In the genomic region with DNA sequence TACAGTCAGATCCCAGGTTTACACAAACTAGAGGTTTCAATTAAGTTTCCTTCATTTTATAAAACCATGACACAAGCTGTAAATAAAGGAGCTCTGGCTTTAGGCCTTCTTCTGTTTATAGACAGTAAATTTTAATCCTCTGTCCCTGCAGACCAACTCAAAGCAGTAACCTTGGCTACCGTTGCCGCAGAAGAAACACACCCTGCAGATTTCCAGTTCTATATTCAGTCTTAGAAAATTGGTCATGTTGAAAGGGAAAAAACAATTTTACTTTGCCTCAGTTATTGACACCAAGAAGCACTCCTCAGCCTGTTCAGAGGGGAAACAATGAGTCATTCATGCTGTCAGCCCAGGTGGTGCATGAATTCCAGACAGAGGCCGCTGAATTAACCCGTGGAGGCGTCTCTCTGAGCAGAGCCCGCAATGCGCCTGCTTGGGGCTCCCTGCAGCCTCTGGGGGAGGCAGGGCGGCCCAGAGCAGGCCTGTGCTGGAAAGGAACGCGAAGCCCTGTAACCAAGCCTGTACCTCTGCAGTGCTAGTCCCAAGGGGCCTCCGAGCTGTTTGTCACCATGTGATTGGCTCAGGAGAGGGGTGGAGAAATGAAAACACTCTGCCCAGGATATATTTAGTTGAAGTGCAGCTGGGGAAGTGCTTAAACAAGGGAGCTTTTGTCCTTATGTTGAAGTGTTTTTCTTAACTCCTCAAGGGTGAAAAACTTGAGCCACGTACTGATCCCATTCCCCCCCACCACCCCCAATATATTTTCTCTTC, we compare ENCODE assay signal across 8 cellular contexts.
DNase-seq lines count a peak whose midpoint lies in the region; ATAC-seq and FAIRE-seq lines count a peak whose summit lies in the region.

No MANE protein-coding gene starts in this region.

- H3K9me3 ChIP-seq in HUES48 (ENCODE audit: control insufficient read depth, insufficient read depth, low read length), result no peaks in the 10 kb centered on the region
- no peaks in the 10 kb centered on the region for H3K9me3 ChIP-seq in NT2/D1 (ENCODE audit: insufficient read depth, low read length)
- H3K9me3 ChIP-seq in mononuclear cell (ENCODE audit: low read depth, low read length), result no peaks in the 10 kb centered on the region

- H3K27ac ChIP-seq in HUES48 (ENCODE audit: low read depth, low read length), result peak overlapping the region; percentile 99

- DNase-seq in Caki2 (ENCODE audit: low read depth), result peak; percentile 99
- DNase-seq in NT2/D1 (ENCODE audit: low read depth, low spot score), result peak; percentile 97
- DNase-seq in activated CD8-positive, alpha-beta memory T cell treated with anti-CD3 and anti-CD28 coated beads, Interleukin-2, amount 50 U/mL, for 24 hours (ENCODE audit: extremely low read depth), result peak; percentile 71
- DNase-seq in stimulated activated CD8-positive, alpha-beta memory T cell treated with anti-CD3 and anti-CD28 coated beads, Interleukin-2, amount 100 ng/mL, for 48 hours (ENCODE audit: low read depth in 2 of 2), result peak; percentile 80 to 81

- in situ Hi-C loops in Caki2 (cut with HindIII; ENCODE audit: low pct_unique_long_range_greater_than_20kb, low sequenced_read_pairs), result no loop called here

- peak; percentile 21 for FAIRE-seq in endometrium (lab: Jason Lieb, UNC)

- H3K27me3 ChIP-seq in HUES48 (ENCODE audit: control insufficient read depth, insufficient read depth, low read length), result no peaks in the 10 kb centered on the region
- H3K27me3 ChIP-seq in NT2/D1 (ENCODE audit: insufficient read depth, insufficient read length), result no peaks in the 10 kb centered on the region
- H3K27me3 ChIP-seq in mononuclear cell (ENCODE audit: insufficient read depth, low read length), result no peaks in the 10 kb centered on the region

- no peaks in the 10 kb centered on the region for H3K36me3 ChIP-seq in HUES48 (ENCODE audit: control insufficient read depth, insufficient read depth, low read length)
- no peaks in the 10 kb centered on the region for H3K36me3 ChIP-seq in NT2/D1 (ENCODE audit: insufficient read depth, insufficient read length, low read length)

- peak; percentile 97 for ATAC-seq in GM21423 (IDR thresholded peaks at IDR 0.05; ENCODE audit: unreplicated experiment)

- peaks cover 33% of the 10 kb centered on the region for H3K4me1 ChIP-seq in HUES48 (ENCODE audit: control insufficient read depth, insufficient read depth, low read length)
- H3K4me1 ChIP-seq in NT2/D1 (ENCODE audit: insufficient read depth, insufficient read length), result no peaks in the 10 kb centered on the region
- peaks cover 51% of the 10 kb centered on the region for H3K4me1 ChIP-seq in mononuclear cell (ENCODE audit: insufficient read depth, low read length)

- H3K4me3 ChIP-seq in HUES48 (ENCODE audit: low read depth, low read length) (peak overlapping the region; percentile 38), NT2/D1 (ENCODE audit: insufficient read length, low read depth) (no peak overlapping the region), mononuclear cell (ENCODE audit: low read length) (peak overlapping the region; percentile 2)

- H3K9ac ChIP-seq in HUES48 (ENCODE audit: low read depth, low read length) (peak overlapping the region; percentile 46), NT2/D1 (ENCODE audit: insufficient read length, low read depth) (peak overlapping the region; percentile 68)
